In the genomic region with DNA sequence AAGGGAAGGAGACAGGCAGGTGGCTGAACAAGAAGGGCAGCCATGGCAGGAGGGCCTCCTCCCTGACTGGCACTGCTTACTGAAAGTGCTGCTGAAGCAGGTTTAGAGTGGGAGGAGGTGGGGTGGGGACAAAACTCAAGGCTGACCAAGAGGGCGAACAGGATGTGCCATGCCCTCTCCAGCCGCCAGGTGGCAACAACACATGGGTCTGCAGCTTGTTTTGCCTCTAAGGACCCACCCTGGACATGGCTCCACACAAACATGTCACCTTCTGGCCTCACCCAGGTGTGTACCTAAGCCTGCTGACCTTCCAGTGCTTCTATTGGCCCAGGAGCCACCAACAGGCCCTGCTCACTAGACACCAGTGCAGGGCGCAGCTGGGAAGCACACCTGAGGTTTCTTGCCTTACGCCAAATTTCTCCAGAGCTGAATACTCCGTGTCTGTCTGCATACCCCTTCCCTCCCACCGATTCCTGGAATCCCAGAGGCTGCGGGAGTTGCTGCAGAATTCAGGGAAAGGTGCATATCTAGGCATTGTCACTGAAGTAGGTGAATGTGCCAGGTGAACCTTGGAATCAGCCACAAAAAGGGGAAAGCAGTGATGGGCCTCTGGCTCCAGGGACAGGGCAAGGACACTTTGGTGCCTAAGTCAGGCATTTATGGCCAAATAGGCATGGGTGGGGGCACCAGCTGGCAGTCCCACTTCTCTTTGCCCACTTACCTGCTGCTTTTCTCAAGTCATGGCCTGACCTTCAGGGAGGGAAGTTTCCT, we compare ENCODE assay signal across 8 cellular contexts. TPM values are rescaled to one million over a fixed set of nuclear protein-coding genes. Genes with fewer than 3 reads are reported as not detected.
A peak's percentile ranks its signal among the peaks of the same experiment; 100 is the strongest.
DNase-seq lines count a peak whose midpoint lies in the region; ATAC-seq and TF ChIP-seq lines count a peak whose summit lies in the region.

No MANE protein-coding gene starts in this region.

- DNase-seq in GM12864 (ENCODE audit: low read depth) (peak; percentile 46), NCI-H2107 treated with DMSO at 0.1 percent for 48 hours (lab: John Stamatoyannopoulos, UW; ENCODE audit: unreplicated experiment) (peak; percentile 48), WTC11 (ENCODE audit: low spot score) (peak; percentile 91), caudate nucleus (lab: John Stamatoyannopoulos, UW) (peak in 56 of 61 donors; percentile 23 to 79 (median 58)), inferior parietal cortex (ENCODE audit: extremely low spot score) (peak; percentile 85)
- peak; percentile 32 to 60 for DNase-seq in stimulated activated CD4-positive, alpha-beta T cell treated with anti-CD3 and anti-CD28 coated beads, Interleukin-15, amount 100 ng/mL, for 48 hours (ENCODE audit: low read depth in 2 of 2)

- H3K4me3 ChIP-seq in GM12864 (ENCODE audit: low read depth, low read length) = no peak overlapping the region

- H3K4me3 Mint-ChIP-seq in WTC11 = no peak overlapping the region

- POLR2A ChIA-PET in WTC11 (lab: Charles Lee) = interaction anchor here (0.8 kb wide), 1 partner anchor 24 kb away, joined by 3 read pairs; no protein-coding TSS in a partner anchor

- H3K27ac Mint-ChIP-seq in WTC11 = peak overlapping the region; percentile 85

- H3K36me3 Mint-ChIP-seq in WTC11 = peaks cover 24% of the 10 kb centered on the region

- H3K27ac ChIP-seq in caudate nucleus (ENCODE audit: low read depth, low read length) = peak overlapping the region; percentile 90

- ATAC-seq in HG02678 (IDR thresholded peaks at IDR 0.05; ENCODE audit: unreplicated experiment) (peak; percentile 83), WTC11 (peak; percentile 86), GM21786 (IDR thresholded peaks at IDR 0.05; ENCODE audit: unreplicated experiment) (no peak)

- H3K9me3 Mint-ChIP-seq in WTC11 = no peaks in the 10 kb centered on the region

- H3K27me3 Mint-ChIP-seq in WTC11 (ENCODE audit: low read depth) = no peaks in the 10 kb centered on the region; the same call in 1 of the 2 replicates

- TF ChIP-seq CTCF in GM12864 (IDR thresholded peaks at IDR 0.05; ENCODE audit: low read depth, low read length, missing control alignments) = peak; percentile 99
- TF ChIP-seq CTCF in WTC11 (IDR thresholded peaks at IDR 0.05) = peak; percentile 95

- CTCF ChIA-PET in WTC11 (lab: Charles Lee) = interaction anchor here (0.6 to 4.0 kb wide), 25 partner anchors 9 to 255 kb away, joined by 3 to 68 read pairs (median 4); a partner anchor contains a TSS

- H3K4me1 Mint-ChIP-seq in WTC11 = peaks cover 37% of the 10 kb centered on the region

TF ChIP-seq in WTC11, 78 proteins besides CTCF, POLR2A, EP300 and RAD21:
- TF ChIP-seq GABPB1 (CRISPR knock-in tag; IDR thresholded peaks at IDR 0.05) (peak; percentile 49; the same call in 1 of the 2 replicates), JAZF1 (CRISPR knock-in tag; IDR thresholded peaks at IDR 0.05) (no peak), FOXP1 (CRISPR knock-in tag; IDR thresholded peaks at IDR 0.05; ENCODE audit: borderline replicate concordance) (no peak; the same call in 1 of the 2 replicates), ZNF121 (CRISPR knock-in tag; IDR thresholded peaks at IDR 0.05) (peak; percentile 64; the same call in 1 of the 2 replicates), NFE2L1 (CRISPR knock-in tag; IDR thresholded peaks at IDR 0.05) (no peak)
- TF ChIP-seq, protein P1, sequence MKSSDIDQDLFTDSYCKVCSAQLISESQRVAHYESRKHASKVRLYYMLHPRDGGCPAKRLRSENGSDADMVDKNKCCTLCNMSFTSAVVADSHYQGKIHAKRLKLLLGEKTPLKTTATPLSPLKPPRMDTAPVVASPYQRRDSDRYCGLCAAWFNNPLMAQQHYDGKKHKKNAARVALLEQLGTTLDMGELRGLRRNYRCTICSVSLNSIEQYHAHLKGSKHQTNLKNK (CRISPR knock-in tag; IDR thresholded peaks at IDR 0.05) = no peak
- TF ChIP-seq, protein P2, sequence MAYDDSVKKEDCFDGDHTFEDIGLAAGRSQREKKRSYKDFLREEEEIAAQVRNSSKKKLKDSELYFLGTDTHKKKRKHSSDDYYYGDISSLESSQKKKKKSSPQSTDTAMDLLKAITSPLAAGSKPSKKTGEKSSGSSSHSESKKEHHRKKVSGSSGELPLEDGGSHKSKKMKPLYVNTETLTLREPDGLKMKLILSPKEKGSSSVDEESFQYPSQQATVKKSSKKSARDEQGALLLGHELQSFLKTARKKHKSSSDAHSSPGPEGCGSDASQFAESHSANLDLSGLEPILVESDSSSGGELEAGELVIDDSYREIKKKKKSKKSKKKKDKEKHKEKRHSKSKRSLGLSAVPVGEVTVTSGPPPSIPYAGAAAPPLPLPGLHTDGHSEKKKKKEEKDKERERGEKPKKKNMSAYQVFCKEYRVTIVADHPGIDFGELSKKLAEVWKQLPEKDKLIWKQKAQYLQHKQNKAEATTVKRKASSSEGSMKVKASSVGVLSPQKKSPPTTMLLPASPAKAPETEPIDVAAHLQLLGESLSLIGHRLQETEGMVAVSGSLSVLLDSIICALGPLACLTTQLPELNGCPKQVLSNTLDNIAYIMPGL (CRISPR knock-in tag; IDR thresholded peaks at IDR 0.05) = 0 out of 2 replicates have a peak, but pooled peaks have one; percentile 40
- TF ChIP-seq, protein P3, sequence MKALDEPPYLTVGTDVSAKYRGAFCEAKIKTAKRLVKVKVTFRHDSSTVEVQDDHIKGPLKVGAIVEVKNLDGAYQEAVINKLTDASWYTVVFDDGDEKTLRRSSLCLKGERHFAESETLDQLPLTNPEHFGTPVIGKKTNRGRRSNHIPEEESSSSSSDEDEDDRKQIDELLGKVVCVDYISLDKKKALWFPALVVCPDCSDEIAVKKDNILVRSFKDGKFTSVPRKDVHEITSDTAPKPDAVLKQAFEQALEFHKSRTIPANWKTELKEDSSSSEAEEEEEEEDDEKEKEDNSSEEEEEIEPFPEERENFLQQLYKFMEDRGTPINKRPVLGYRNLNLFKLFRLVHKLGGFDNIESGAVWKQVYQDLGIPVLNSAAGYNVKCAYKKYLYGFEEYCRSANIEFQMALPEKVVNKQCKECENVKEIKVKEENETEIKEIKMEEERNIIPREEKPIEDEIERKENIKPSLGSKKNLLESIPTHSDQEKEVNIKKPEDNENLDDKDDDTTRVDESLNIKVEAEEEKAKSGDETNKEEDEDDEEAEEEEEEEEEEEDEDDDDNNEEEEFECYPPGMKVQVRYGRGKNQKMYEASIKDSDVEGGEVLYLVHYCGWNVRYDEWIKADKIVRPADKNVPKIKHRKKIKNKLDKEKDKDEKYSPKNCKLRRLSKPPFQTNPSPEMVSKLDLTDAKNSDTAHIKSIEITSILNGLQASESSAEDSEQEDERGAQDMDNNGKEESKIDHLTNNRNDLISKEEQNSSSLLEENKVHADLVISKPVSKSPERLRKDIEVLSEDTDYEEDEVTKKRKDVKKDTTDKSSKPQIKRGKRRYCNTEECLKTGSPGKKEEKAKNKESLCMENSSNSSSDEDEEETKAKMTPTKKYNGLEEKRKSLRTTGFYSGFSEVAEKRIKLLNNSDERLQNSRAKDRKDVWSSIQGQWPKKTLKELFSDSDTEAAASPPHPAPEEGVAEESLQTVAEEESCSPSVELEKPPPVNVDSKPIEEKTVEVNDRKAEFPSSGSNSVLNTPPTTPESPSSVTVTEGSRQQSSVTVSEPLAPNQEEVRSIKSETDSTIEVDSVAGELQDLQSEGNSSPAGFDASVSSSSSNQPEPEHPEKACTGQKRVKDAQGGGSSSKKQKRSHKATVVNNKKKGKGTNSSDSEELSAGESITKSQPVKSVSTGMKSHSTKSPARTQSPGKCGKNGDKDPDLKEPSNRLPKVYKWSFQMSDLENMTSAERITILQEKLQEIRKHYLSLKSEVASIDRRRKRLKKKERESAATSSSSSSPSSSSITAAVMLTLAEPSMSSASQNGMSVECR (CRISPR knock-in tag; IDR thresholded peaks at IDR 0.05; ENCODE audit: borderline replicate concordance) = no peak
- TF ChIP-seq, protein P4, sequence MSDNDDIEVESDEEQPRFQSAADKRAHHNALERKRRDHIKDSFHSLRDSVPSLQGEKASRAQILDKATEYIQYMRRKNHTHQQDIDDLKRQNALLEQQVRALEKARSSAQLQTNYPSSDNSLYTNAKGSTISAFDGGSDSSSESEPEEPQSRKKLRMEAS (CRISPR knock-in tag; IDR thresholded peaks at IDR 0.05) = 0 out of 2 replicates have a peak, but pooled peaks have one; percentile 27

RNA-seq across cellular contexts. Expression of a gene that starts 5.3 kb away (rescaled TPM):
- total RNA-seq in WTC11 (2021) = 56.9 to 68.4 TPM (median 64.1 TPM) in 3 replicates

RNA-seq across cellular contexts. Expression of a gene that starts 28.3 kb away (rescaled TPM):
- 26.8 to 31.3 TPM (median 28.2 TPM) in 3 replicates for total RNA-seq in WTC11 (2021)

RNA-seq across cellular contexts. Expression of a gene that starts 29.2 kb away (rescaled TPM):
- 0.23 to 1.2 TPM (median 0.94 TPM) in 3 replicates for total RNA-seq in WTC11 (2021)
